1 cellular context compared by ENCODE assay signal in genomic region chr2:37675006-37675405, GRCh38.
TF ChIP-seq lines count a peak whose summit lies in the region.

No MANE protein-coding gene starts in this region.

TF ChIP-seq in K562, 482 proteins besides CTCF, POLR2A, EP300 and RAD21:
- TF ChIP-seq ZSCAN32 (CRISPR knock-in tag; IDR thresholded peaks at IDR 0.05) (0 out of 2 replicates have a peak, but pooled peaks have one; percentile 22), CHCHD3 (CRISPR knock-in tag; IDR thresholded peaks at IDR 0.05) (no peak), ZNF24 (IDR thresholded peaks at IDR 0.05) (no peak), ATF6 (CRISPR knock-in tag; IDR thresholded peaks at IDR 0.05) (no peak)
